11 cellular contexts compared by ENCODE assay signal in genomic region chr1:77540501-77541161, GRCh38.
DNase-seq lines count a peak whose midpoint lies in the region; ATAC-seq, FAIRE-seq and TF ChIP-seq lines count a peak whose summit lies in the region.
"Had no signal": no experiment of that assay in that cellular context is flagged by ENCODE, and none has a peak within 500 bp of the region (broad histone marks: within the 10 kb centered on the region; RNA-seq: fewer than 3 reads in every experiment).

No MANE protein-coding gene starts in this region.

- H3K4me1 Mint-ChIP-seq in activated T-cell treated with anti-CD3 and anti-CD28 coated beads, Interleukin-2, amount 50 U/mL, for 24 hours (ENCODE audit: low read depth) = no peaks in the 10 kb centered on the region

- peaks cover 14% of the 10 kb centered on the region for H3K36me3 Mint-ChIP-seq in activated T-cell treated with anti-CD3 and anti-CD28 coated beads, Interleukin-2, amount 50 U/mL, for 24 hours (ENCODE audit: low read depth)

- DNase-seq in GM12891 (ENCODE audit: insufficient read length, low spot score) (no peak), RCC 7860 (ENCODE audit: low spot score) (peak; percentile 64), kidney tubule cell (ENCODE audit: low spot score) (peak; percentile 76), left lobe of liver (ENCODE audit: low spot score) (no peak), DMS 273 (lab: John Stamatoyannopoulos, UW; ENCODE audit: unreplicated experiment) (no peak)
- DNase-seq in activated T-cell treated with anti-CD3 and anti-CD28 coated beads, Interleukin-2, amount 50 U/mL, for 24 hours = no peak
- DNase-seq: activated CD4-positive, alpha-beta T cell treated with anti-CD3 and anti-CD28 coated beads for 1 hour; NCI-H446; small intestine had no signal

- no peaks in the 10 kb centered on the region for H3K9me3 Mint-ChIP-seq in activated T-cell treated with anti-CD3 and anti-CD28 coated beads, Interleukin-2, amount 50 U/mL, for 24 hours

- ATAC-seq in HG02884 (IDR thresholded peaks at IDR 0.05; ENCODE audit: unreplicated experiment) = peak; percentile 40
- ATAC-seq in GM19397 (IDR thresholded peaks at IDR 0.05; ENCODE audit: unreplicated experiment) = no peak
- no peak for ATAC-seq in left lobe of liver

- H3K27ac Mint-ChIP-seq in activated T-cell treated with anti-CD3 and anti-CD28 coated beads, Interleukin-2, amount 50 U/mL, for 24 hours = no peak overlapping the region

- H3K4me3 Mint-ChIP-seq in activated T-cell treated with anti-CD3 and anti-CD28 coated beads, Interleukin-2, amount 50 U/mL, for 24 hours = no peak overlapping the region

- no peaks in the 10 kb centered on the region for H3K27me3 Mint-ChIP-seq in activated T-cell treated with anti-CD3 and anti-CD28 coated beads, Interleukin-2, amount 50 U/mL, for 24 hours

- TF ChIP-seq POLR2A in GM12891 (IDR thresholded peaks at IDR 0.05; ENCODE audit: low read depth, low read length) = no peak

- FAIRE-seq in GM12891 (lab: Jason Lieb, UNC) (no peak), RCC 7860 (lab: Jason Lieb, UNC) (peak; percentile 72)
- FAIRE-seq: small intestine had no signal

TF ChIP-seq in GM12891, 5 proteins besides CTCF, POLR2A, EP300 and RAD21:
- TF ChIP-seq TAF1 (IDR thresholded peaks at IDR 0.05; ENCODE audit: low read depth, low read length) (no peak), SPI1 (IDR thresholded peaks at IDR 0.05; ENCODE audit: low read depth, low read length) (peak; percentile 43; the same call in 1 of the 2 replicates), PAX5 (IDR thresholded peaks at IDR 0.05; ENCODE audit: insufficient read depth, low read length, severe bottlenecking) (no peak), POLR2AphosphoS5 (IDR thresholded peaks at IDR 0.05; ENCODE audit: low read depth, low read length) (no peak), POU2F2 (IDR thresholded peaks at IDR 0.05; ENCODE audit: low read depth, low read length) (no peak)
TF ChIP-seq in GM12891: peak in this region for 1.

Comparison
In these comparisons a context has a peak if more than half of its experiments do, and no peak if none do; other contexts are left out.
1. DNase-seq: peak in RCC 7860 (single experiment) and kidney tubule cell (single experiment); none in GM12891 (single experiment), left lobe of liver (single experiment), activated T-cell treated with anti-CD3 and anti-CD28 coated beads, Interleukin-2, amount 50 U/mL, for 24 hours (single experiment) and DMS 273 (single experiment).